In genomic region chr4:72571337-72571736, GRCh38 we compare ENCODE assay signal across 33 cellular contexts. TPM values are rescaled to one million over a fixed set of nuclear protein-coding genes. Genes with fewer than 3 reads are reported as not detected.
"Had no signal": no experiment of that assay in that cellular context is flagged by ENCODE, and none has a peak within 500 bp of the region (broad histone marks: within the 10 kb centered on the region; RNA-seq: fewer than 3 reads in every experiment).

No MANE protein-coding gene starts in this region.

- DNase-seq: activated effector memory CD4-positive, alpha-beta T cell treated with anti-CD3 and anti-CD28 coated beads, Interleukin-2, amount 50 U/mL, for 16 hours; activated effector memory CD4-positive, alpha-beta T cell treated with Interleukin-2 at 50 U/mL for 16 hours; activated gamma-delta T cell; activated gamma-delta T cell treated with Interleukin-2 at 50 U/mL for 16 hours; activated naive CD4-positive, alpha-beta T cell; activated naive CD4-positive, alpha-beta T cell treated with anti-CD3 and anti-CD28 coated beads for 36 hours; activated naive CD4-positive, alpha-beta T cell treated with anti-CD3 and anti-CD28 coated beads, Interleukin-2, amount 10 ng/mL, durations not matched to agents 7 days and 5 days; activated naive CD4-positive, alpha-beta T cell treated with anti-CD3 and anti-CD28 coated beads, Interleukin-2, amount 50 U/mL, for 16 hours; activated naive CD4-positive, alpha-beta T cell treated with Interleukin-2 at 50 U/mL for 16 hours; activated naive CD8-positive, alpha-beta T cell treated with anti-CD3 and anti-CD28 coated beads for 36 hours; activated naive CD8-positive, alpha-beta T cell treated with anti-CD3 and anti-CD28 coated beads, Interleukin-2, amount 10 ng/mL, durations not matched to agents 7 days and 5 days; activated naive CD8-positive, alpha-beta T cell treated with anti-CD3 and anti-CD28 coated beads, Interleukin-2, amount 50 U/mL, for 24 hours; activated T-cell treated with anti-CD3 and anti-CD28 coated beads, Interleukin-2, amount 50 U/mL, for 4 hours; activated T-cell treated with anti-CD3 and anti-CD28 coated beads, Interleukin-2, amount 50 U/mL, for 48 hours; activated T-cell treated with anti-CD3 and anti-CD28 coated beads, Interleukin-2, amount 50 U/mL, for 72 hours; adrenal gland; amniotic stem cell; amygdala; anterior cingulate cortex; aorta; body of pancreas; brain microvascular endothelial cell; caudate nucleus; central memory CD4-positive, alpha-beta T cell; cerebellar nuclear complex had no signal

- H3K4me1 ChIP-seq: breast epithelium had no signal

- H3K36me3 ChIP-seq: adrenal gland, ascending aorta, brain microvascular endothelial cell, breast epithelium, cardiac muscle cell had no signal

- H3K27ac ChIP-seq: adrenal gland, ascending aorta, body of pancreas, brain microvascular endothelial cell, breast epithelium had no signal

- ATAC-seq: activated naive CD4-positive, alpha-beta T cell treated with anti-CD3 and anti-CD28 coated beads, Interleukin-2, amount 50 U/mL, for 72 hours; activated naive CD8-positive, alpha-beta T cell treated with anti-CD3 and anti-CD28 coated beads, Interleukin-2, amount 50 U/mL, for 24 hours; activated T-cell treated with anti-CD3 and anti-CD28 coated beads, Interleukin-2, amount 50 U/mL, for 4 hours; activated T-cell treated with anti-CD3 and anti-CD28 coated beads, Interleukin-2, amount 50 U/mL, for 72 hours; activated T-helper 17 cell treated with anti-CD3 and anti-CD28 coated beads, Interleukin-2, amount 50 U/mL, for 72 hours; body of pancreas had no signal

- H3K4me3 ChIP-seq: adrenal gland, ascending aorta, body of pancreas, breast epithelium, cardiac muscle cell had no signal

- H3K27me3 ChIP-seq: adrenal gland, ascending aorta, body of pancreas, brain microvascular endothelial cell, breast epithelium, cardiac muscle cell had no signal

- H3K9me3 ChIP-seq: adrenal gland, ascending aorta, body of pancreas, breast epithelium had no signal

- FAIRE-seq: astrocyte had no signal

RNA-seq across cellular contexts. Expression of gene ADAMTS3, which starts 2.3 kb away (rescaled TPM):
- total RNA-seq: activated naive CD4-positive, alpha-beta T cell treated with anti-CD3 and anti-CD28 coated beads for 36 hours; activated naive CD4-positive, alpha-beta T cell treated with anti-CD3 and anti-CD28 coated beads, Interleukin-2, amount 50 U/mL, for 72 hours; activated naive CD8-positive, alpha-beta T cell treated with anti-CD3 and anti-CD28 coated beads for 36 hours; activated naive CD8-positive, alpha-beta T cell treated with anti-CD3 and anti-CD28 coated beads, Interleukin-2, amount 10 ng/mL, durations not matched to agents 7 days and 5 days; activated T-cell treated with anti-CD3 and anti-CD28 coated beads, Interleukin-2, amount 50 U/mL, for 72 hours; activated T-helper 1 cell treated with anti-CD3 and anti-CD28 coated beads, Interleukin-12 subunit alpha, Interleukin-12 subunit beta, Interleukin-2, Interleukin-4 antibody, amounts not matched to agents 30 ng/mL and 10 ng/mL and 1 ng/mL, durations not matched to agents 14 hours and 24 hours and 36 hours; activated T-helper 17 cell treated with anti-CD3 and anti-CD28 coated beads, Interleukin-2, amount 50 U/mL, for 72 hours; activated T-helper 2 cell treated with anti-CD3 and anti-CD28 coated beads, Interferon-gamma antibody, Interleukin-2, Interleukin-4, amounts not matched to agents 10 μg/mL and 5 μg/mL and 100 μg/mL, durations not matched to agents 14 hours and 24 hours and 36 hours had no signal
